1 cellular context compared by ENCODE assay signal in genomic region chr22:19110064-19110458, GRCh38.
TF ChIP-seq lines count a peak whose summit lies in the region.

No MANE protein-coding gene starts in this region.

TF ChIP-seq in K562, 482 proteins besides CTCF, POLR2A, EP300 and RAD21 (continued from another document):
- TF ChIP-seq ERF (CRISPR knock-in tag; IDR thresholded peaks at IDR 0.05) (0 out of 2 replicates have a peak, but pooled peaks have one; percentile 12), POLR2H (tag; IDR thresholded peaks at IDR 0.05; ENCODE audit: low read depth) (no peak), TAF1 (IDR thresholded peaks at IDR 0.05; ENCODE audit: control insufficient read depth, extremely low read depth, insufficient read depth, low read length, severe bottlenecking) (no peak), CXXC5 (CRISPR knock-in tag; IDR thresholded peaks at IDR 0.05) (no peak), SMARCE1 (IDR thresholded peaks at IDR 0.05) (no peak; the same call in 1 of the 2 replicates), MYC (IDR thresholded peaks at IDR 0.05; ENCODE audit: low read depth, low read length) (no peak), MYC (CRISPR knock-in tag; IDR thresholded peaks at IDR 0.05; ENCODE audit: borderline replicate concordance, low read depth) (no peak), ZNF232 (CRISPR knock-in tag; IDR thresholded peaks at IDR 0.05) (no peak; the same call in 1 of the 2 replicates), CHD4 (IDR thresholded peaks at IDR 0.05; ENCODE audit: insufficient read depth, insufficient replicate concordance, low read depth, low read length, poor library complexity, severe bottlenecking) (no peak), PKNOX1 (IDR thresholded peaks at IDR 0.05) (peak; percentile 16; the same call in 1 of the 2 replicates), TRIM24 (IDR thresholded peaks at IDR 0.05) (no peak), TCF7 (IDR thresholded peaks at IDR 0.05; ENCODE audit: borderline replicate concordance) (no peak), ZKSCAN8 (CRISPR knock-in tag; IDR thresholded peaks at IDR 0.05) (no peak), NFE2L1 (tag; IDR thresholded peaks at IDR 0.05; ENCODE audit: borderline replicate concordance, low read depth) (no peak), ZNF583 (CRISPR knock-in tag; IDR thresholded peaks at IDR 0.05) (no peak), ZBED1 (IDR thresholded peaks at IDR 0.05) (no peak), TBP (optimal IDR thresholded peaks at IDR 0.05; ENCODE audit: low read depth, low read length) (peak; percentile 17), BRD9 (IDR thresholded peaks at IDR 0.05; ENCODE audit: low read depth, partially characterized antibody) (peak; percentile 29), PPARD (CRISPR knock-in tag; IDR thresholded peaks at IDR 0.05) (no peak), MED1 (CRISPR knock-in tag; IDR thresholded peaks at IDR 0.05; ENCODE audit: borderline replicate concordance) (no peak), SUPT5H (IDR thresholded peaks at IDR 0.05) (no peak), CREB3 (tag; conservative IDR thresholded peaks at IDR 0.05; ENCODE audit: low read depth) (no peak), TRIM25 (IDR thresholded peaks at IDR 0.05; ENCODE audit: borderline replicate concordance) (no peak), ZNF561 (CRISPR knock-in tag; conservative IDR thresholded peaks at IDR 0.05) (no peak), CBFB (CRISPR knock-in tag; IDR thresholded peaks at IDR 0.05) (no peak)
- TF ChIP-seq, protein P1, sequence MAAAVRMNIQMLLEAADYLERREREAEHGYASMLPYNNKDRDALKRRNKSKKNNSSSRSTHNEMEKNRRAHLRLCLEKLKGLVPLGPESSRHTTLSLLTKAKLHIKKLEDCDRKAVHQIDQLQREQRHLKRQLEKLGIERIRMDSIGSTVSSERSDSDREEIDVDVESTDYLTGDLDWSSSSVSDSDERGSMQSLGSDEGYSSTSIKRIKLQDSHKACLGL (CRISPR knock-in tag; IDR thresholded peaks at IDR 0.05; ENCODE audit: borderline replicate concordance, poor library complexity, severe bottlenecking): no peak
